In the genomic region with DNA sequence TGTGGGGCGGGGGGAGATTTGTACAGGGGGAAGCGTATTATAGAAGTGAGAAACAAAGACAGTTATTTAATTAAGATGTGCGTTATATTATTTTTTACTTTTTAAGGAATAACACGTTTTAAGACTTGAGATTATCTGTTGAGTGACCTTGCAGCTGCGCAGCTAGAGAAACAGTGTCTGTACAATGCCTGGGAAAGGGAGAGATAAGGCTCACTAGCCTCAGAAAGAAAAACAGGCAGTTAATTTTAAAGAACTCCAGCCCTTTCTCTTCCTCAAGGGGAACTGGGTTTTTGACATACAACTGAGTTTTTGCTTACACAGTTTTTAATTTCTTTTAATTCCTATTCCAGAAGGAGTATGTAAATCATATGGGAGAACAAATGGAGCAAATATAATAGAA, we compare ENCODE assay signal across 22 cellular contexts.
"Had no signal": no experiment of that assay in that cellular context is flagged by ENCODE, and none has a peak within 500 bp of the region (broad histone marks: within the 10 kb centered on the region; RNA-seq: fewer than 3 reads in every experiment).

No MANE protein-coding gene starts in this region.

- DNase-seq: effector memory CD4-positive, alpha-beta T cell; esophagus squamous epithelium; foreskin fibroblast; glutamatergic neuron; kidney; left cardiac atrium; nucleus accumbens; ovary; right cardiac atrium; stimulated activated CD4-positive, alpha-beta T cell treated with anti-CD3 and anti-CD28 coated beads, Interleukin-2, amount 100 ng/mL, for 48 hours; stimulated activated CD8-positive, alpha-beta memory T cell treated with anti-CD3 and anti-CD28 coated beads, Interleukin-4, amount 100 ng/mL, for 48 hours; stimulated activated naive CD8-positive, alpha-beta T cell treated with anti-CD3 and anti-CD28 coated beads, Interleukin-15, Interleukin-2, amounts not matched to agents 100 U/mL and 50 U/mL, for 24 hours; upper lobe of right lung had no signal

- H3K4me1 ChIP-seq: esophagus squamous epithelium, gastroesophageal sphincter, upper lobe of right lung, vagina had no signal

- H3K4me2 ChIP-seq: smooth muscle cell had no signal

- H3K4me1 Mint-ChIP-seq: neural progenitor cell had no signal

- H3K27ac ChIP-seq: epithelial cell of prostate, esophagus squamous epithelium, gastroesophageal sphincter, neural progenitor cell, tibial nerve, upper lobe of right lung, vagina had no signal

- H3K4me3 ChIP-seq: esophagus squamous epithelium, gastroesophageal sphincter, neural progenitor cell, ovary, smooth muscle cell, tibial nerve, upper lobe of right lung, vagina had no signal

- H2AFZ ChIP-seq: neural progenitor cell had no signal

- FAIRE-seq: kidney had no signal

- H3K27me3 ChIP-seq: esophagus squamous epithelium, gastroesophageal sphincter, neural progenitor cell, ovary, tibial nerve, upper lobe of right lung, vagina had no signal

- H3K9me3 ChIP-seq: esophagus squamous epithelium, gastroesophageal sphincter, ovary, tibial nerve, upper lobe of right lung, vagina had no signal

- H3K9ac ChIP-seq: neural progenitor cell had no signal

- H3K27ac Mint-ChIP-seq: natural killer cell treated with Interleukin-12 subunit alpha and Interleukin-12 subunit beta and Interleukin-15 and Interleukin-18, amount 100 ng/mL, for 72 hours; neural progenitor cell; progenitor cell of endocrine pancreas; stimulated activated effector memory CD8-positive, alpha-beta T cell treated with anti-CD3 and anti-CD28 coated beads, Interleukin-12 subunit alpha, Interleukin-12 subunit beta, amount 100 ng/mL, for 72 hours had no signal

- H3K27me3 Mint-ChIP-seq: natural killer cell treated with Interleukin-12 subunit alpha and Interleukin-12 subunit beta and Interleukin-15 and Interleukin-18, amount 100 ng/mL, for 72 hours; progenitor cell of endocrine pancreas had no signal

- H3K9me3 Mint-ChIP-seq: natural killer cell treated with Interleukin-12 subunit alpha and Interleukin-12 subunit beta and Interleukin-15 and Interleukin-18, amount 100 ng/mL, for 72 hours; neural progenitor cell; stimulated activated effector memory CD8-positive, alpha-beta T cell treated with anti-CD3 and anti-CD28 coated beads, Interleukin-12 subunit alpha, Interleukin-12 subunit beta, amount 100 ng/mL, for 72 hours had no signal

- H3K36me3 ChIP-seq: esophagus squamous epithelium, gastroesophageal sphincter, neural progenitor cell, ovary, tibial nerve, upper lobe of right lung, vagina had no signal

- H3K36me3 Mint-ChIP-seq: natural killer cell treated with Interleukin-12 subunit alpha and Interleukin-12 subunit beta and Interleukin-15 and Interleukin-18, amount 100 ng/mL, for 72 hours; stimulated activated effector memory CD8-positive, alpha-beta T cell treated with anti-CD3 and anti-CD28 coated beads, Interleukin-12 subunit alpha, Interleukin-12 subunit beta, amount 100 ng/mL, for 72 hours had no signal

- ATAC-seq: gastroesophageal sphincter; left cardiac atrium; natural killer cell treated with Interleukin-12 subunit alpha and Interleukin-12 subunit beta and Interleukin-15 and Interleukin-18, amount 100 ng/mL, for 72 hours; right cardiac atrium; stimulated activated effector memory CD8-positive, alpha-beta T cell treated with anti-CD3 and anti-CD28 coated beads, Interleukin-12 subunit alpha, Interleukin-12 subunit beta, amount 100 ng/mL, for 72 hours; stimulated activated naive CD8-positive, alpha-beta T cell treated with anti-CD3 and anti-CD28 coated beads, Interleukin-15, Interleukin-2, amounts not matched to agents 100 U/mL and 50 U/mL, for 24 hours; upper lobe of right lung had no signal

- H3K4me3 Mint-ChIP-seq: natural killer cell treated with Interleukin-12 subunit alpha and Interleukin-12 subunit beta and Interleukin-15 and Interleukin-18, amount 100 ng/mL, for 72 hours; neural progenitor cell; stimulated activated effector memory CD8-positive, alpha-beta T cell treated with anti-CD3 and anti-CD28 coated beads, Interleukin-12 subunit alpha, Interleukin-12 subunit beta, amount 100 ng/mL, for 72 hours had no signal
